Comparison of ENCODE assay signal across 8 cellular contexts in genomic region chr16:15482068-15482747, GRCh38. TPM values are rescaled to one million over a fixed set of nuclear protein-coding genes. Genes with fewer than 3 reads are reported as not detected.
DNase-seq lines count a peak whose midpoint lies in the region; ATAC-seq and TF ChIP-seq lines count a peak whose summit lies in the region.

No MANE protein-coding gene starts in this region.

- intact Hi-C loops in heart right ventricle (cut with DNase I) = loop anchor here in 1 of 10 donors (10.0 kb wide), 1 partner anchor 47 kb away; the partner anchor contains the start of gene BMERB1

- no peaks in the 10 kb centered on the region for H3K27me3 ChIP-seq in BJ (ENCODE audit: control insufficient read depth, insufficient read depth, low read length)
- no peaks in the 10 kb centered on the region for H3K27me3 ChIP-seq in heart right ventricle

- H3K4me3 ChIP-seq in BJ (ENCODE audit: low read depth, low read length) = no peak overlapping the region
- H3K4me3 ChIP-seq in NB4 (ENCODE audit: low read depth, low read length) = no peak overlapping the region
- H3K4me3 ChIP-seq in heart right ventricle = no peak overlapping the region

- H3K4me3 Mint-ChIP-seq in activated T-helper 17 cell treated with anti-CD3 and anti-CD28 coated beads, Interleukin-2, amount 50 U/mL, for 72 hours = peak overlapping the region; percentile 25

- H3K4me1 ChIP-seq in heart right ventricle = peaks cover 0 to 12% (median 0%) of the 10 kb centered on the region in 9 donors

- ATAC-seq in activated T-helper 17 cell treated with anti-CD3 and anti-CD28 coated beads, Interleukin-2, amount 50 U/mL, for 72 hours (replicated peaks) = peak; percentile 94
- ATAC-seq in heart right ventricle = peak; percentile 50 to 96 (median 84)

- POLR2A ChIA-PET in BJ (lab: Charles Lee) = interaction anchor here (0.5 kb wide), 1 partner anchor 14 kb away, joined by 10 read pairs; no protein-coding TSS in a partner anchor

- TF ChIP-seq CTCF in BJ (IDR thresholded peaks at IDR 0.05; ENCODE audit: insufficient read depth, low read depth, low read length) = peak; percentile 39; the same call in 1 of the 2 replicates
- TF ChIP-seq CTCF in NB4 (IDR thresholded peaks at IDR 0.05; ENCODE audit: low read depth, low read length) = no peak
- TF ChIP-seq CTCF in heart right ventricle (IDR thresholded peaks at IDR 0.05) = peak in 2 of 9 donors; percentile 9 to 16

- peak overlapping the region; percentile 43 for H3K27ac Mint-ChIP-seq in activated T-helper 17 cell treated with anti-CD3 and anti-CD28 coated beads, Interleukin-2, amount 50 U/mL, for 72 hours

- H3K27ac ChIP-seq in heart right ventricle = peak overlapping the region in 3 of 10 donors; percentile 30 to 45 (median 34)

- DNase-seq in BJ (ENCODE audit: low read depth) (peak; percentile 89), NB4 (ENCODE audit: low read depth) (peak; percentile 7), heart right ventricle (peak in 1 of 2 donors; percentile 58), smooth muscle cell of the brain vasculature (ENCODE audit: low read depth, low spot score) (peak; percentile 83), NCI-H345 (lab: John Stamatoyannopoulos, UW) (no peak)
- DNase-seq in effector CD4-positive, alpha-beta T cell = no peak
- DNase-seq in central memory CD4-positive, alpha-beta T cell = no peak

- WGBS in heart right ventricle, 2 donors = 48 to 61% methylated on average over 3 of the region's 3 CpGs

- H3K9me3 Mint-ChIP-seq in activated T-helper 17 cell treated with anti-CD3 and anti-CD28 coated beads, Interleukin-2, amount 50 U/mL, for 72 hours = no peaks in the 10 kb centered on the region

- peaks cover 24% of the 10 kb centered on the region for H3K4me1 Mint-ChIP-seq in activated T-helper 17 cell treated with anti-CD3 and anti-CD28 coated beads, Interleukin-2, amount 50 U/mL, for 72 hours

- no peaks in the 10 kb centered on the region for H3K9me3 ChIP-seq in heart right ventricle

- no peak for TF ChIP-seq POLR2A in NB4 (IDR thresholded peaks at IDR 0.05; ENCODE audit: extremely low read depth, insufficient read length)

- no peaks in the 10 kb centered on the region for H3K36me3 ChIP-seq in BJ (ENCODE audit: control insufficient read depth, insufficient read depth, low read length)
- no peaks in the 10 kb centered on the region for H3K36me3 ChIP-seq in heart right ventricle

- no peaks in the 10 kb centered on the region for H3K27me3 Mint-ChIP-seq in activated T-helper 17 cell treated with anti-CD3 and anti-CD28 coated beads, Interleukin-2, amount 50 U/mL, for 72 hours

- CTCF ChIA-PET in BJ (lab: Yijun Ruan, JAX) = interaction anchor here (0.6 kb wide), 1 partner anchor 23 kb away, joined by 4 read pairs; no protein-coding TSS in a partner anchor

- H3K36me3 Mint-ChIP-seq in activated T-helper 17 cell treated with anti-CD3 and anti-CD28 coated beads, Interleukin-2, amount 50 U/mL, for 72 hours (ENCODE audit: low read depth) = no peaks in the 10 kb centered on the region

RNA-seq across cellular contexts. Expression of gene BMERB1, which starts 47.8 kb away (rescaled TPM):
- polyA plus RNA-seq in BJ (2011; rRNA removed) (43.3 and 72.8 TPM in 2 replicates), heart right ventricle (10 to 100 TPM; 16.5 to 54.0 TPM)
- 23.4 and 28.7 TPM in 2 replicates for polyA minus RNA-seq in BJ (2011; rRNA and poly(A)+ RNA removed)
- 10 to 100 TPM in 1 of 2 donors, 1 to 10 TPM in 1; 7.0 to 19.3 TPM for total RNA-seq in activated T-helper 17 cell treated with anti-CD3 and anti-CD28 coated beads, Interleukin-2, amount 50 U/mL, for 72 hours
- 100 to 1,000 TPM in 3 of 10 donors, 10 to 100 TPM in 7; 59.9 to 121 (median 87.6) TPM for total RNA-seq in heart right ventricle

Comparison
In these comparisons a context has a peak if more than half of its experiments do, and no peak if none do; other contexts are left out.
1. DNase-seq: peak in BJ (single experiment), NB4 (single experiment) and smooth muscle cell of the brain vasculature (single experiment); none in effector CD4-positive, alpha-beta T cell (single experiment), NCI-H345 (single experiment) and central memory CD4-positive, alpha-beta T cell (single experiment).